In the genomic region with DNA sequence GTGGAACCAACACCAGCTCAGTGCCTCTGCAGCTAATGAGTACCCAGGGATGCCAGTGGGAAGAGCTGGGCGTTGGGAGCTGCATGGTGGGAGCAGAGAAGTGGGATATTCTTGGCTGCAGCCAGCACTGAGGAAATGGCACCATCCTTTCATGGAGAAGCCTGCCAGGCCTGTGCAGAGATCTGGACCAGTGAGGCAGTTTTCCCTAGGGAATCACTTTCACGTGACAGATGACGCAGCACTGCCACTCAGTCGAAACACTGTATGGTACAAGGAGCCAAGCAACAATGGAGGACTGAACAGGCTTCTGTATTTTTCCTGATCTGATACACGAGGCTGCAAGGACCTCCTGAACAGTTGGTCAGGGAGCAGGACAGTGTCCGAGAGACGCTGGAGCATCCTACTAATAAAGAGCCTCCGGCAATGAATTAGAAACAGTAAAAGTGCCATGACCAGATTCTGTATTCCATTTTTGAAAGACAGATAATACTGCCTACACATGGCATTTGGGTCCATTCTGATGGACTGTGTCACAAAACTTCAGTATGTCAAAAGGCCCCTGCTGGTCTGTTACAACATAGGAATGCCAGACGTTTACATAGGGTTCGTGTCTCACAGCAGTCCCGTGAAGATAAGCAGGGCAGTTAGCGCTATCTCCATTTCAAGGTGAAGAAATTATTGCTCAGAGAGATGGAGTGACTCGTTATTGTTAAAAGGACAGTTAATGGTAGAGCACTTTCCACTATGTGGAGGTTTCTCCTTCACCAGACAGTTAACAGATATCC, we compare ENCODE assay signal across 16 cellular contexts. TPM values are rescaled to one million over a fixed set of nuclear protein-coding genes. Genes with fewer than 3 reads are reported as not detected.
DNase-seq lines count a peak whose midpoint lies in the region; TF ChIP-seq lines count a peak whose summit lies in the region.
"Had no signal": no experiment of that assay in that cellular context is flagged by ENCODE, and none has a peak within 500 bp of the region (broad histone marks: within the 10 kb centered on the region; RNA-seq: fewer than 3 reads in every experiment).

No MANE protein-coding gene starts in this region.

- no peaks in the 10 kb centered on the region for H3K27me3 ChIP-seq in neural progenitor cell
- H3K27me3 ChIP-seq: SJSA1 had no signal

- TF ChIP-seq CTCF in choroid plexus epithelial cell (conservative IDR thresholded peaks at IDR 0.05; ENCODE audit: low read depth, low read length) (no peak), neural progenitor cell (IDR thresholded peaks at IDR 0.05) (no peak)

- peaks cover 2% of the 10 kb centered on the region for H3K9me3 Mint-ChIP-seq in neural progenitor cell

- H3K4me3 ChIP-seq in choroid plexus epithelial cell (ENCODE audit: low read depth, low read length): no peak overlapping the region
- no peak overlapping the region for H3K4me3 ChIP-seq in neural progenitor cell
- H3K4me3 ChIP-seq: A549, SJSA1 had no signal

- no peaks in the 10 kb centered on the region for H4K20me1 ChIP-seq in neural progenitor cell (ENCODE audit: low read depth)

- DNase-seq in NCI-H2171 treated with DMSO at 0.1 percent for 48 hours (lab: John Stamatoyannopoulos, UW) (peak; percentile 5), NCI-H2171 (lab: John Stamatoyannopoulos, UW) (no peak), OCI-M1 (lab: John Stamatoyannopoulos, UW) (peak; percentile 66), choroid plexus epithelial cell (ENCODE audit: low read depth) (peak; percentile 16), epidermal melanocyte (ENCODE audit: insufficient read length, low spot score) (no peak), dedifferentiated amniotic fluid mesenchymal stem cell (ENCODE audit: extremely low spot score) (no peak), neural progenitor cell (ENCODE audit: low spot score) (no peak), MV-4-11 (lab: John Stamatoyannopoulos, UW) (no peak)
- DNase-seq: Kasumi-1, NCI-H1417 treated with DMSO at 0.1 percent for 48 hours, NCI-H1930, NCI-H345, NCI-H526 treated with DMSO at 0.1 percent for 48 hours had no signal

- no peak overlapping the region for H3K4me3 Mint-ChIP-seq in neural progenitor cell

- no peaks in the 10 kb centered on the region for H3K4me1 Mint-ChIP-seq in neural progenitor cell

- H3K4me1 ChIP-seq in neural progenitor cell: no peaks in the 10 kb centered on the region
- H3K4me1 ChIP-seq: A549, SJSA1 had no signal

- H3K4me2 ChIP-seq in neural progenitor cell: no peak overlapping the region
- H3K4me2 ChIP-seq: A549 had no signal

- peaks cover 4% of the 10 kb centered on the region for H3K27me3 Mint-ChIP-seq in neural progenitor cell (ENCODE audit: insufficient read depth, low read depth)

- H3K79me2 ChIP-seq in neural progenitor cell (ENCODE audit: low read depth): no peaks in the 10 kb centered on the region

- H3K36me3 ChIP-seq in neural progenitor cell: no peaks in the 10 kb centered on the region
- H3K36me3 ChIP-seq: SJSA1 had no signal

- H3K9ac ChIP-seq in neural progenitor cell: no peak overlapping the region

- no peak overlapping the region for H3K27ac ChIP-seq in neural progenitor cell
- H3K27ac ChIP-seq: A549, C4-2B, SJSA1 had no signal

- H3F3A ChIP-seq in neural progenitor cell (ENCODE audit: low read depth): no peaks in the 10 kb centered on the region

- no peak overlapping the region for H3K27ac Mint-ChIP-seq in neural progenitor cell

- H3K36me3 Mint-ChIP-seq in neural progenitor cell: no peaks in the 10 kb centered on the region

- no peak overlapping the region for H2AFZ ChIP-seq in neural progenitor cell (replicated peaks)

- no peaks in the 10 kb centered on the region for H3K9me3 ChIP-seq in neural progenitor cell (ENCODE audit: low read depth)
- H3K9me3 ChIP-seq: A549, SJSA1 had no signal

RNA-seq across cellular contexts. Expression of a gene that starts 44.0 kb away (rescaled TPM):
- 94.8 and 112 TPM in 2 replicates for total RNA-seq in neural progenitor cell (ENCODE audit: low replicate concordance)

Comparison
In these comparisons a context has a peak if more than half of its experiments do, and no peak if none do; other contexts are left out.
1. DNase-seq: peak in NCI-H2171 treated with DMSO at 0.1 percent for 48 hours (single experiment), OCI-M1 (single experiment) and choroid plexus epithelial cell (single experiment); none in NCI-H2171 (single experiment), epidermal melanocyte (single experiment), dedifferentiated amniotic fluid mesenchymal stem cell (single experiment), neural progenitor cell (single experiment) and MV-4-11 (single experiment).